Comparison of ENCODE assay signal across 17 cellular contexts in the genomic region with DNA sequence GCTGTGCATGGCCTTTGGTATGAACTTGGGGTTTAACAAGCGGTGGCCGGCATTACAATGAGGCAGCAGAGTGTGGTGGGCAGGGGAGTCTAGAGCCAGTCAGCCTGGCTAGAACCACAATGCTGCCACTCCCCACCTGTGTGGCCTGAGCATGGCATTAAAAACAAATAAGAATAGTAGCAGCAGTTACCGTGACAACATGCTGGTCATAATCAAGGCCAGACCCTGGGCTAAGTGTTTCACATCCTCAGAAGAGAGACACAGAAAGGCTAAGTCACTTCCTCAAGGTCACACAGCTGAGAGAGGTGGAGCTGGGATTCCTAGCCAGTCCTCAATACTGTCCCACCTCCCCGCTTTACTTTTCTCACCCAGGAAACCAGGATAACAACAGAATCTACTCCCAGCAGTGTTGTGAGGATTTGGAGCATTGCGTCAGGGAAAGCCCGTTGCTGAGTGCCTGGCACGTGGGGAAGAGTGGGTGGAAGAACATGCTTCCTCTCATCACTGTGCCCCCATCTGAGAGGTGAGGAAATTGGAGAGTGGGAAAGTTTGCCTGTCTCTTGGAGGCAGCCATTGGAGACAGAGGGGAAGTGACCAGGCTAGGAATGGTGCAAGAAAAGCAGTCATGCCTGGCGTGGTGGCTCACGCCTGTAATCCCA. TPM values are rescaled to one million over a fixed set of nuclear protein-coding genes. Genes with fewer than 3 reads are reported as not detected.
DNase-seq lines count a peak whose midpoint lies in the region; ATAC-seq and TF ChIP-seq lines count a peak whose summit lies in the region.
"Had no signal": no experiment of that assay in that cellular context is flagged by ENCODE, and none has a peak within 500 bp of the region (broad histone marks: within the 10 kb centered on the region; RNA-seq: fewer than 3 reads in every experiment).

No MANE protein-coding gene starts in this region.

- peaks cover 0 to 25% (median 0%) of the 10 kb centered on the region in 11 experiments; a peak in 2 of 22 replicates for H4K20me1 ChIP-seq in BLaER1 treated with 17β-estradiol and CSF1 and Interleukin-3, amounts not matched to agents 10 nM and 100 nM

- DNase-seq in MV-4-11 (lab: John Stamatoyannopoulos, UW) (peak; percentile 59), endothelial cell (ENCODE audit: low spot score) (no peak), pulmonary artery endothelial cell (ENCODE audit: low read depth, low spot score) (peak; percentile 53), HK-2 (ENCODE audit: unreplicated experiment) (no peak), dorsolateral prefrontal cortex (no peak)
- DNase-seq: AML-193; CD4-positive, alpha-beta memory T cell; DND-41; GDM1; HCEC 1CT; NCI-H1092 treated with DMSO at 0.1 percent for 48 hours; NCI-H1694; NCI-H69 had no signal

- peak overlapping the region in 4 of 11 experiments; percentile 19 to 31 (median 25); a peak in 2 of 22 replicates for H3K9ac ChIP-seq in BLaER1 treated with 17β-estradiol and CSF1 and Interleukin-3, amounts not matched to agents 10 nM and 100 nM

- H3K36me3 Mint-ChIP-seq in endothelial cell (ENCODE audit: low read depth, unreplicated experiment): peaks cover 15% of the 10 kb centered on the region

- ATAC-seq in GM21515 (IDR thresholded peaks at IDR 0.05; ENCODE audit: unreplicated experiment) (no peak), HG03378 (IDR thresholded peaks at IDR 0.05; ENCODE audit: unreplicated experiment) (no peak)

- no peaks in the 10 kb centered on the region for H3K9me3 Mint-ChIP-seq in endothelial cell (ENCODE audit: unreplicated experiment)
- H3K9me3 Mint-ChIP-seq: CD4-positive, alpha-beta memory T cell had no signal

- H3K27me3 ChIP-seq in BLaER1 treated with 17β-estradiol and CSF1 and Interleukin-3, amounts not matched to agents 10 nM and 100 nM: no peaks in the 10 kb centered on the region
- H3K27me3 ChIP-seq in dorsolateral prefrontal cortex: no peaks in the 10 kb centered on the region

- intact Hi-C loops in dorsolateral prefrontal cortex (cut with DNase I): no loop called here

- H3K27ac Mint-ChIP-seq in endothelial cell (ENCODE audit: unreplicated experiment): peak overlapping the region; percentile 13

- no peaks in the 10 kb centered on the region for H3K4me1 Mint-ChIP-seq in endothelial cell (ENCODE audit: unreplicated experiment)
- H3K4me1 Mint-ChIP-seq: CD4-positive, alpha-beta memory T cell had no signal

- peak overlapping the region in 7 of 11 experiments; percentile 20 to 63 (median 31); a peak in 8 of 22 replicates for H3K27ac ChIP-seq in BLaER1 treated with 17β-estradiol and CSF1 and Interleukin-3, amounts not matched to agents 10 nM and 100 nM
- no peak overlapping the region for H3K27ac ChIP-seq in dorsolateral prefrontal cortex
- H3K27ac ChIP-seq: SK-N-MC had no signal

- H3K27me3 Mint-ChIP-seq in endothelial cell (ENCODE audit: unreplicated experiment): peaks cover under 1% of the 10 kb centered on the region
- H3K27me3 Mint-ChIP-seq: CD4-positive, alpha-beta memory T cell had no signal

- peaks cover 16 to 26% (median 20%) of the 10 kb centered on the region in 10 experiments for H3K4me1 ChIP-seq in BLaER1 treated with 17β-estradiol and CSF1 and Interleukin-3, amounts not matched to agents 10 nM and 100 nM

- peaks cover 48 to 100% (median 99%) of the 10 kb centered on the region in 11 experiments for H3K36me3 ChIP-seq in BLaER1 treated with 17β-estradiol and CSF1 and Interleukin-3, amounts not matched to agents 10 nM and 100 nM

- no peaks in the 10 kb centered on the region for H3K9me3 ChIP-seq in BLaER1 treated with 17β-estradiol and CSF1 and Interleukin-3, amounts not matched to agents 10 nM and 100 nM (replicated peaks in 1 of 11)

- H3K4me2 ChIP-seq in BLaER1 treated with 17β-estradiol and CSF1 and Interleukin-3, amounts not matched to agents 10 nM and 100 nM: peak overlapping the region in 9 of 11 experiments; percentile 18 to 59 (median 48); a peak in 17 of 22 replicates

- TF ChIP-seq CTCF in endothelial cell (IDR thresholded peaks at IDR 0.05; ENCODE audit: unreplicated experiment) (no peak), dorsolateral prefrontal cortex (IDR thresholded peaks at IDR 0.05 in 54 of 56, conservative IDR thresholded peaks at IDR 0.05 in 2 of 56; ENCODE audit: low read depth in 1 of 56, partially characterized antibody in 56 of 56) (no peak)

- H3K4me3 Mint-ChIP-seq in endothelial cell (ENCODE audit: unreplicated experiment): peak overlapping the region; percentile 22
- H3K4me3 Mint-ChIP-seq: CD4-positive, alpha-beta memory T cell had no signal

- no peak overlapping the region for H3K4me3 ChIP-seq in BLaER1 treated with 17β-estradiol and CSF1 and Interleukin-3, amounts not matched to agents 10 nM and 100 nM
- no peak overlapping the region for H3K4me3 ChIP-seq in dorsolateral prefrontal cortex
- H3K4me3 ChIP-seq: SK-N-MC had no signal

RNA-seq across cellular contexts. Expression of a gene that starts 24.4 kb away (rescaled TPM):
- 51.5 TPM for total RNA-seq in endothelial cell (ENCODE audit: unreplicated experiment)
- 50.2 and 57.6 TPM in 2 replicates for total RNA-seq in pulmonary artery endothelial cell
- total RNA-seq in dorsolateral prefrontal cortex: 10 to 100 TPM; 12.7 to 39.6 (median 22.5) TPM

RNA-seq across cellular contexts. Expression of a gene that starts 24.8 kb away (rescaled TPM):
- total RNA-seq in endothelial cell (ENCODE audit: unreplicated experiment) (8.8 TPM), pulmonary artery endothelial cell (4.5 and 4.9 TPM in 2 replicates), dorsolateral prefrontal cortex (10 to 100 TPM; 14.1 to 42.1 (median 18.4) TPM)

RNA-seq across cellular contexts. Expression of a gene that starts 35.1 kb away (rescaled TPM):
- total RNA-seq in endothelial cell (ENCODE audit: unreplicated experiment): 1.1 TPM
- 58.5 and 59.5 TPM in 2 replicates for total RNA-seq in pulmonary artery endothelial cell
- total RNA-seq in dorsolateral prefrontal cortex: 100 to 1,000 TPM in 45 of 120 experiments, 10 to 100 TPM in 75; 52.0 to 175 (median 92.9) TPM

Comparison
In these comparisons a context has a peak if more than half of its experiments do, and no peak if none do; other contexts are left out.
1. H3K27ac ChIP-seq: peak in BLaER1 treated with 17β-estradiol and CSF1 and Interleukin-3, amounts not matched to agents 10 nM and 100 nM (7 of 11); none in dorsolateral prefrontal cortex (0 of 59).
2. DNase-seq: peak in MV-4-11 (single experiment) and pulmonary artery endothelial cell (single experiment); none in endothelial cell (single experiment), HK-2 (single experiment) and dorsolateral prefrontal cortex (0 of 10).
3. RNA of a gene that starts 35.1 kb away (total RNA-seq): 52.0 to 175 TPM in dorsolateral prefrontal cortex and 58.5 to 59.5 TPM in pulmonary artery endothelial cell; 1.1 TPM in endothelial cell (single experiment); every median in the first group is over 10 times any median in the second.